ENCODE assay signal across 8 cellular contexts in the genomic region with DNA sequence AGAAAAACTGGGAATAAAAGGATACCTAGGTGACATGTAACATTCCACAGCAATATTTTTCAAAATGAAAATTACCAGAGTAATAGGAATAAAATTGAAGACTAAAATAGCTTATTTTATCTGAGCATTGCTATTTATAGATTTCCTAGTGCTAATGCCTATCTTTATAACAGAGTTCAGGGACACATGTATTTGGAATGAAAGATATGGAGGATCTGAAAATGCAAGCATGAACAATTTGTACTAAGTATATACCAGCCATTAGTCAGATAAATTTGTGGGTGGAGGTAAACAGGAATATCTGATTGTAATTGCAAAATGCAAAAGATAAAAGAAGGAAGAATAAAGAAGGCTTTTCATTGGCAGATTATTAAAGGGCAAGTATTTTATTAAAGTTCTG.
"Had no signal": no experiment of that assay in that cellular context is flagged by ENCODE, and none has a peak within 500 bp of the region (broad histone marks: within the 10 kb centered on the region; RNA-seq: fewer than 3 reads in every experiment).

No MANE protein-coding gene starts in this region.

- FAIRE-seq: G401.6, GM12878, GM12891, GM12892, GM18507, GM19239 had no signal

- H3K4me3 ChIP-seq: GM12878 had no signal

- DNase-seq: GDM1, GF-D8 had no signal

- ATAC-seq: GM12878 had no signal
